In the genomic region with DNA sequence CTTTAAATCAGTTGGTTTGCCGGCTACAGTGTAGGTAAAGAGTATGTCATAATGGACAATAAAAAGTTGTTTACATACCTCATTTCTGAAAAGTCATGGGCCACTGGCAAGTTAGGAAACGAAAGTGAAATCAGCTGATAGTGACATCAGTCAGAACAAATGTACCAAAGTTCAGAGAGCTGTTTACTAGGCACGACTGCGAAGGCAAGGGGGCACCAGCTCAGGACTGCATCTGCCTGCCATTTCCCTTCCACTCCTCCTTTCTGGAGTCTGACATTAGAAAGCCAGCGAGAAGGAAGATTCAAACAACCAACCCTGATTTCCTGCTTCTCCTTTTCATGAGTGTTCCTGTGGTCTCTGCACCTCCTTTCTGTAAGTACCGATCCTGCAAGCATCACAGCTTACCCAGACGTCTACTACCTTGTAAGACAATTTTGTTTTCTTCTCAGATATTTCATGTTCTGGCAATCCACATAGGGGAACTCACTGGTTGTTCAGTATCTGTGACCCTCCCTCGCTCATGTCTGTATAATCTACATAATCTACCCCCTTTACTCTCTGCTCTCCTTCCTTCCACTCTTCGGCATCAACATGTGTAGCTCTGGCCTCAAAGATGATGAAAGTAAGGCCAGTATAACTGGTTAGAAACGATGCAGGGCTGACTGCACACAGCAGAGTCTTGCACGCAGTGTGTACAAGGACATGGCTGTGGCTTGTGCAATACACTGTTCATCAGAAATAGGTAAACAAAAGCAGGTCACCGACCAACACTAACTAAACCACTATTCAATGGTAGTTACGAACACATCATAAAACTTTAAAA, we compare ENCODE assay signal across 8 cellular contexts. TPM values are rescaled to one million over a fixed set of nuclear protein-coding genes. Genes with fewer than 3 reads are reported as not detected.
DNase-seq lines count a peak whose midpoint lies in the region; ATAC-seq and TF ChIP-seq lines count a peak whose summit lies in the region.

A gene (plus strand): TSS at position 174 of the 823 bp plus-strand sequence. CDS start 16,370 bp downstream, outside the sequence.

- peaks cover 69% of the 10 kb centered on the region for H3K4me1 Mint-ChIP-seq in activated naive CD8-positive, alpha-beta T cell treated with anti-CD3 and anti-CD28 coated beads, Interleukin-2, amount 50 U/mL, for 24 hours

- H4K20me1 ChIP-seq in hepatocyte (ENCODE audit: insufficient read depth, poor library complexity, severe bottlenecking), result no peaks in the 10 kb centered on the region

- H3K27me3 Mint-ChIP-seq in activated naive CD8-positive, alpha-beta T cell treated with anti-CD3 and anti-CD28 coated beads, Interleukin-2, amount 50 U/mL, for 24 hours, result no peaks in the 10 kb centered on the region

- no peaks in the 10 kb centered on the region for H3K9me2 ChIP-seq in hepatocyte (replicated peaks; ENCODE audit: insufficient read depth)

- peak; percentile 38 to 46 for DNase-seq in NOMO-1 (lab: John Stamatoyannopoulos, UW; ENCODE audit: unreplicated experiment in 2 of 2)
- DNase-seq in NOMO-1 treated with dmso at 0.1 percent for 144 hours (lab: John Stamatoyannopoulos, UW; ENCODE audit: unreplicated experiment), result no peak
- peak; percentile 75 for DNase-seq in RPMI7951 (ENCODE audit: low read depth)
- peak; percentile 60 for DNase-seq in activated naive CD8-positive, alpha-beta T cell treated with anti-CD3 and anti-CD28 coated beads, Interleukin-2, amount 50 U/mL, for 24 hours
- peak; percentile 76 for DNase-seq in hepatocyte (ENCODE audit: low spot score)
- peak in 2 of 3 experiments; percentile 31 to 38 for DNase-seq in stimulated activated CD4-positive, alpha-beta T cell treated with anti-CD3 and anti-CD28 coated beads, TNF-alpha, amount 100 ng/mL, for 4 hours (ENCODE audit: low read depth in 3 of 3)
- no peak for DNase-seq in GM19240 (ENCODE audit: insufficient read length, low spot score)

- H3K36me3 Mint-ChIP-seq in activated naive CD8-positive, alpha-beta T cell treated with anti-CD3 and anti-CD28 coated beads, Interleukin-2, amount 50 U/mL, for 24 hours (ENCODE audit: low read depth), result peaks cover 15% of the 10 kb centered on the region

- H3K27me3 ChIP-seq in hepatocyte, result no peaks in the 10 kb centered on the region

- no peak for TF ChIP-seq CTCF in hepatocyte (IDR thresholded peaks at IDR 0.05; ENCODE audit: poor library complexity)

- peak within 1 kb of the TSS; percentile 11 for H3K4me3 ChIP-seq in hepatocyte

- H3K4me2 ChIP-seq in hepatocyte, result peak within 1 kb of the TSS; percentile 76

- WGBS in hepatocyte (ENCODE audit: low lambda C conversion rate, missing lambda C conversion rate), result 43% methylated on average over 13 of the region's 13 CpGs

- peaks cover 4% of the 10 kb centered on the region for H3K4me1 ChIP-seq in hepatocyte (ENCODE audit: insufficient read depth)

- H3K79me2 ChIP-seq in hepatocyte, result peaks cover 9% of the 10 kb centered on the region

- peak within 1 kb of the TSS; percentile 90 for H3K4me3 Mint-ChIP-seq in activated naive CD8-positive, alpha-beta T cell treated with anti-CD3 and anti-CD28 coated beads, Interleukin-2, amount 50 U/mL, for 24 hours

- ATAC-seq in HG02885 (IDR thresholded peaks at IDR 0.05; ENCODE audit: poor library complexity, unreplicated experiment), result peak; percentile 82
- ATAC-seq in activated naive CD8-positive, alpha-beta T cell treated with anti-CD3 and anti-CD28 coated beads, Interleukin-2, amount 50 U/mL, for 24 hours, result peak; percentile 85

- H3K27ac Mint-ChIP-seq in activated naive CD8-positive, alpha-beta T cell treated with anti-CD3 and anti-CD28 coated beads, Interleukin-2, amount 50 U/mL, for 24 hours, result peak within 1 kb of the TSS; percentile 92

- H3K36me3 ChIP-seq in hepatocyte (replicated peaks; ENCODE audit: insufficient read depth, low read depth), result no peaks in the 10 kb centered on the region

- peak within 1 kb of the TSS; percentile 95 for H3K27ac ChIP-seq in hepatocyte

- H3K9me3 Mint-ChIP-seq in activated naive CD8-positive, alpha-beta T cell treated with anti-CD3 and anti-CD28 coated beads, Interleukin-2, amount 50 U/mL, for 24 hours, result peaks cover 6% of the 10 kb centered on the region

- H2AFZ ChIP-seq in hepatocyte, result peak within 1 kb of the TSS; percentile 58

- no peaks in the 10 kb centered on the region for H3K9me3 ChIP-seq in hepatocyte (ENCODE audit: low read depth)

RNA-seq across cellular contexts. Expression of the gene that starts here (rescaled TPM):
- 7.1 and 7.6 TPM in 2 replicates for total RNA-seq in RPMI7951 (2014; rRNA removed; shearing (Covaris generic))
- total RNA-seq in hepatocyte, result 19.4 and 20.8 TPM in 2 replicates
- polyA plus RNA-seq in hepatocyte, result 12.9 and 23.1 TPM in 2 replicates

Comparison
In these comparisons a context has a peak if more than half of its experiments do, and no peak if none do; other contexts are left out.
1. DNase-seq: peak in NOMO-1 (2 of 2), RPMI7951 (single experiment), activated naive CD8-positive, alpha-beta T cell treated with anti-CD3 and anti-CD28 coated beads, Interleukin-2, amount 50 U/mL, for 24 hours (single experiment), hepatocyte (single experiment) and stimulated activated CD4-positive, alpha-beta T cell treated with anti-CD3 and anti-CD28 coated beads, TNF-alpha, amount 100 ng/mL, for 4 hours (2 of 3); none in NOMO-1 treated with dmso at 0.1 percent for 144 hours (single experiment) and GM19240 (single experiment).